In genomic region chr12:67667276-67668073, GRCh38 we compare ENCODE assay signal across 12 cellular contexts. TPM values are rescaled to one million over a fixed set of nuclear protein-coding genes. Genes with fewer than 3 reads are reported as not detected.
DNase-seq lines count a peak whose midpoint lies in the region; ATAC-seq, FAIRE-seq and TF ChIP-seq lines count a peak whose summit lies in the region.
"Had no signal": no experiment of that assay in that cellular context is flagged by ENCODE, and none has a peak within 500 bp of the region (broad histone marks: within the 10 kb centered on the region; RNA-seq: fewer than 3 reads in every experiment).

No MANE protein-coding gene starts in this region.

- CTCF ChIA-PET in HEK293 (lab: Yijun Ruan, JAX): interaction anchor here (0.6 kb wide), 1 partner anchor 49 kb away, joined by 3 read pairs; no protein-coding TSS in a partner anchor

- TF ChIP-seq CTCF in HEK293 (tag by site-specific recombination; IDR thresholded peaks at IDR 0.05) (no peak), ascending aorta (IDR thresholded peaks at IDR 0.05) (no peak), sigmoid colon (IDR thresholded peaks at IDR 0.05) (no peak)

- TF ChIP-seq POLR2A in sigmoid colon (IDR thresholded peaks at IDR 0.05) (no peak), H54 (IDR thresholded peaks at IDR 0.05; ENCODE audit: low read depth, low read length) (no peak)

- ATAC-seq in left colon (peak; percentile 32), HG03025 (IDR thresholded peaks at IDR 0.05; ENCODE audit: low FRiP score, unreplicated experiment) (no peak)

- TF ChIP-seq EP300 in sigmoid colon (IDR thresholded peaks at IDR 0.05): peak in 1 of 4 donors; percentile 25

- H3K36me3 ChIP-seq in HEK293 (ENCODE audit: control insufficient read depth in 2 of 2, insufficient read depth in 1 of 2, low read length in 2 of 2) (peaks cover 0 to 5% of the 10 kb centered on the region in 2 experiments; a peak in 1 of 3 replicates), ascending aorta (peaks cover 0 to 4% of the 10 kb centered on the region in 2 donors), sigmoid colon (no peaks in the 10 kb centered on the region)
- H3K36me3 ChIP-seq: Peyer's patch had no signal

- H3K4me1 ChIP-seq in HEK293 (ENCODE audit: control insufficient read depth, insufficient read depth, low read length) (no peaks in the 10 kb centered on the region; the same call in 1 of the 2 replicates), ascending aorta (peaks cover 15 to 19% of the 10 kb centered on the region in 2 donors), sigmoid colon (peaks cover 0 to 79% (median 49%) of the 10 kb centered on the region in 4 donors)

- POLR2A ChIA-PET in HEK293 (lab: Yijun Ruan, JAX): no interaction called here

- FAIRE-seq in H54 (lab: Jason Lieb, UNC): no peak

- intact Hi-C loops in ascending aorta (cut with DNase I): no loop called here
- intact Hi-C loops in left colon (cut with DNase I, micrococcal nuclease): no loop called here
- intact Hi-C loops in sigmoid colon (cut with DNase I): loop anchor here (5.0 kb wide), 1 partner anchor 135 kb away; no protein-coding TSS in a partner anchor

- H3K27ac ChIP-seq in HEK293 (ENCODE audit: extremely low read depth, low read depth, low read length) (no peak overlapping the region), ascending aorta (peak overlapping the region; percentile 7 to 24), sigmoid colon (peak overlapping the region; percentile 21 to 81 (median 68))

- H3K9me3 ChIP-seq in HEK293 (ENCODE audit: control insufficient read depth, insufficient read depth, low read depth, low read length): no peaks in the 10 kb centered on the region
- no peaks in the 10 kb centered on the region for H3K9me3 ChIP-seq in ascending aorta
- no peaks in the 10 kb centered on the region for H3K9me3 ChIP-seq in sigmoid colon
- H3K9me3 ChIP-seq: Peyer's patch had no signal

- H3K4me3 ChIP-seq in HEK293 (ENCODE audit: low read depth, low read length) (no peak overlapping the region), ascending aorta (no peak overlapping the region), sigmoid colon (no peak overlapping the region)
- H3K4me3 ChIP-seq: Peyer's patch had no signal

- H3K27me3 ChIP-seq in ascending aorta (no peaks in the 10 kb centered on the region), sigmoid colon (no peaks in the 10 kb centered on the region)
- H3K27me3 ChIP-seq: Peyer's patch had no signal

- DNase-seq in ascending aorta (ENCODE audit: low spot score in 2 of 2) (peak in 1 of 2 donors; percentile 81), left colon (peak; percentile 51 to 75), sigmoid colon (peak; percentile 92), NCI-H2081 treated with DMSO at 0.1 percent for 48 hours (lab: John Stamatoyannopoulos, UW) (no peak), SK-N-DZ (ENCODE audit: low spot score) (no peak), H54 (ENCODE audit: insufficient read length, low spot score) (no peak)
- DNase-seq: activated B cell treated with CpG ODN at 0.5 μM for 24 hours; activated effector memory CD4-positive, alpha-beta T cell treated with anti-CD3 and anti-CD28 coated beads, Interleukin-2, amount 50 U/mL, for 16 hours; NCI-H1436 treated with DMSO at 0.1 percent for 48 hours; Peyer's patch had no signal

- 69 to 76% methylated on average over 8 of the region's 8 CpGs for WGBS in sigmoid colon, 2 donors

TF ChIP-seq in HEK293, 187 proteins besides CTCF, POLR2A, EP300 and RAD21 (continues in another document):
- no peak for TF ChIP-seq ZNF169 (tag by site-specific recombination; IDR thresholded peaks at IDR 0.05)
- no peak for TF ChIP-seq ZNF624 (tag by site-specific recombination; IDR thresholded peaks at IDR 0.05)
- no peak for TF ChIP-seq YY1 (tag by site-specific recombination; IDR thresholded peaks at IDR 0.05)
- TF ChIP-seq PRDM6 (tag by site-specific recombination; IDR thresholded peaks at IDR 0.05): no peak
- no peak for TF ChIP-seq ZNF791 (tag by site-specific recombination; IDR thresholded peaks at IDR 0.05)
- TF ChIP-seq ZNF266 (tag by site-specific recombination; IDR thresholded peaks at IDR 0.05; ENCODE audit: low read depth): no peak
- TF ChIP-seq ZNF26 (tag by site-specific recombination; IDR thresholded peaks at IDR 0.05): no peak
- TF ChIP-seq ZBTB6 (tag by site-specific recombination; IDR thresholded peaks at IDR 0.05): no peak
- peak; percentile 82 for TF ChIP-seq ZNF600 (tag by site-specific recombination; IDR thresholded peaks at IDR 0.05)
- no peak for TF ChIP-seq ZFHX2 (tag by site-specific recombination; conservative IDR thresholded peaks at IDR 0.05)
- no peak for TF ChIP-seq ZNF548 (tag by site-specific recombination; IDR thresholded peaks at IDR 0.05)
- TF ChIP-seq ZNF280D (tag by site-specific recombination; IDR thresholded peaks at IDR 0.05): no peak
- no peak for TF ChIP-seq ZNF248 (tag by site-specific recombination; IDR thresholded peaks at IDR 0.05)

RNA-seq across cellular contexts. Expression of gene DYRK2, which starts 18.9 kb away (rescaled TPM):
- total RNA-seq in ascending aorta (40.1 TPM), left colon (100 to 1,000 TPM in 1 of 2 donors, 10 to 100 TPM in 1; 98.5 to 144 TPM), sigmoid colon (10 to 100 TPM; 17.6 to 32.4 (median 23.3) TPM)
- polyA plus RNA-seq in sigmoid colon: 10 to 100 TPM; 22.8 to 32.8 (median 26.1) TPM
- 30.0 and 31.8 TPM in 2 replicates for polyA plus RNA-seq in SK-N-DZ (2014; cell fraction: cytosol; rRNA removed)
- polyA plus RNA-seq in SK-N-DZ (2014; cell fraction: nucleus; rRNA removed): 28.2 and 31.7 TPM in 2 replicates

Comparison
In these comparisons a context has a peak if more than half of its experiments do, and no peak if none do; other contexts are left out.
1. DNase-seq: peak in left colon (2 of 2) and sigmoid colon (single experiment); none in NCI-H2081 treated with DMSO at 0.1 percent for 48 hours (single experiment), SK-N-DZ (single experiment) and H54 (single experiment).